Comparison of ENCODE assay signal across 33 cellular contexts in the genomic region with DNA sequence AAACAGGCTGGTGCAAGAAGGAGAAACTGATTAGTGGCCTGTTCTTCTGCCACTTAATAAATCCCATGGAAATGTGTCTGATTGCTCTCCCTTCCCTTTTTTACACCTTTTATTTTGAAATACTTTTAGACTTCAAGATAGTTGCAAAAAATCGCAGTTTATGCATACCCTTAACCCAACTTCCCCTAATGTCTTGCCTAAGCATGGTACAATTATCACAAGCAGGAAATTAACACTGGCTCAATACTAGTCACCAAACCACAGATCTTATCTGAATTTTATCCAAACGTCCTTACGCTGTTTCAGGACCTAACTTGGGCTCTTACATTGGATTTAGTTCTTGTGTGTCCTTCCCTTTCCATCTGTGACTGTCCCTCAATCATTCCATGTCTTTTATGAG.
"Had no signal": no experiment of that assay in that cellular context is flagged by ENCODE, and none has a peak within 500 bp of the region (broad histone marks: within the 10 kb centered on the region; RNA-seq: fewer than 3 reads in every experiment).

No MANE protein-coding gene starts in this region.

- H3K36me3 ChIP-seq: brain microvascular endothelial cell, pancreas, prostate gland, sigmoid colon, thyroid gland, upper lobe of left lung had no signal

- H3K4me3 ChIP-seq: pancreas, prostate gland, sigmoid colon, thyroid gland, upper lobe of left lung had no signal

- DNase-seq: activated CD4-positive, alpha-beta memory T cell treated with anti-CD3 and anti-CD28 coated beads, Interleukin-2, amount 10 ng/mL, durations not matched to agents 7 days and 5 days; activated CD4-positive, alpha-beta T cell treated with anti-CD3 and anti-CD28 coated beads for 1 hour; activated CD4-positive, alpha-beta T cell treated with anti-CD3 and anti-CD28 coated beads, Interleukin-2, amount 10 ng/mL, durations not matched to agents 7 days and 5 days; activated CD8-positive, alpha-beta memory T cell treated with anti-CD3 and anti-CD28 coated beads, Interleukin-2, amount 50 U/mL, for 48 hours; activated gamma-delta T cell treated with Interleukin-2 at 50 U/mL for 16 hours; activated naive CD4-positive, alpha-beta T cell treated with anti-CD3 and anti-CD28 coated beads, Interleukin-2, amount 50 U/mL, for 16 hours; activated T-cell treated with anti-CD3 and anti-CD28 coated beads, Interleukin-2, amount 50 U/mL, for 24 hours; amniotic stem cell; brain microvascular endothelial cell; cortex of kidney; endodermal cell; foreskin fibroblast; head of caudate nucleus; hypothalamus; immature natural killer cell; kidney; left colon; mammary epithelial cell; nephron progenitor cell; pancreas; retina; sigmoid colon; small intestine; stimulated activated CD4-positive, alpha-beta T cell treated with anti-CD3 and anti-CD28 coated beads, Interleukin-1b, Interleukin-23, amount 100 ng/mL, for 48 hours; stimulated activated CD4-positive, alpha-beta T cell treated with anti-CD3 and anti-CD28 coated beads, Interleukin-4, amount 100 ng/mL, for 4 hours; stimulated activated CD8-positive, alpha-beta memory T cell treated with anti-CD3 and anti-CD28 coated beads, Interleukin-4, amount 100 ng/mL, for 48 hours; stimulated activated naive CD8-positive, alpha-beta T cell treated with anti-CD3 and anti-CD28 coated beads, Interleukin-15, amount 100 ng/mL, for 72 hours; T-helper 9 cell; thyroid gland; upper lobe of left lung had no signal

- H3K27me3 ChIP-seq: brain microvascular endothelial cell, pancreas, sigmoid colon, thyroid gland, upper lobe of left lung had no signal

- H3K27ac ChIP-seq: brain microvascular endothelial cell, pancreas, prostate gland, sigmoid colon, thyroid gland, upper lobe of left lung had no signal

- H3K4me1 ChIP-seq: pancreas, prostate gland had no signal

- ATAC-seq: esophagus mucosa; left colon; pancreas; stimulated activated memory B cell treated with anti-CD40 and anti-IgM and Interleukin-4, amounts not matched to agents 10 μg/mL and 1 μg/mL and 100 μg/mL, for 72 hours; stimulated activated naive CD8-positive, alpha-beta T cell treated with anti-CD3 and anti-CD28 coated beads, Interleukin-15, amount 100 ng/mL, for 72 hours had no signal

- H3K9me3 ChIP-seq: pancreas, prostate gland, thyroid gland had no signal
